Comparison of ENCODE assay signal across 1 cellular context in the genomic region with DNA sequence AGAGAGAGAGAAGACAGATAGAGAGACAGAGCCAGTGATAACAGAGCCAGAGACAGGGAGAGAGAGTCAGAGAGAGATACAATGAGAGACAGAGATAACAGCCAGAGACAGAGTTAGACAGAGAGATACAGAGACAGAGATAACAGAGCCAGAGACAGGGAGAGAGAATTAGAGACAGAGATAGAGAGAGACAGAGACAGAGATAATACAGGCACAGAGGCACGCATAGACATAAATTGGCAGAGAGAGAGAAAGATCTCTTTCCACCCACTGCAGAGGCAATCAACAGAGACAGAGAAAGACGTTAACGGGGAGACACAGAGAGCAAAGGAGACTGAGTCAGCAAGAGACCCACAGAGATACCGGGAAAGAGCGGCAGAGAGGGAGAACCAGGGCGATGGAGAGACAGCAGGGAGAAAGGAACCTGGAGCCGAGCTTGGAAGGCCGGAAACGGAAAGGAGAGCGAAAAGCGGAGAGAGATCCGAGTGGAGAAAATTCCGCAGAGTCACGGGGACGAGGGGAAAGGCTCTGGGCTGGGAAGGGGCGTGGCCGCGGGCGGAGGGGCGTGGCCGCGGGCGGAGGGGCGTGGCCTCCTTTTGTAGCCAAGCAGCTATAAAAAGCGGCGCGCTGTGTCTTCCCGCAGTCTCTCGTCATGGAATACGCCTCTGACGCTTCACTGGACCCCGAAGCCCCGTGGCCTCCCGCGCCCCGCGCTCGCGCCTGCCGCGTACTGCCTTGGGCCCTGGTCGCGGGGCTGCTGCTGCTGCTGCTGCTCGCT.
TF ChIP-seq lines count a peak whose summit lies in the region.

A gene with protein sequence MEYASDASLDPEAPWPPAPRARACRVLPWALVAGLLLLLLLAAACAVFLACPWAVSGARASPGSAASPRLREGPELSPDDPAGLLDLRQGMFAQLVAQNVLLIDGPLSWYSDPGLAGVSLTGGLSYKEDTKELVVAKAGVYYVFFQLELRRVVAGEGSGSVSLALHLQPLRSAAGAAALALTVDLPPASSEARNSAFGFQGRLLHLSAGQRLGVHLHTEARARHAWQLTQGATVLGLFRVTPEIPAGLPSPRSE (plus strand): TSS at position 642 of the 778 bp plus-strand sequence. CDS start 11 bp downstream, at position 653.

TF ChIP-seq in K562, 482 proteins besides CTCF, POLR2A, EP300 and RAD21 (continued from another document and continues in another):
- TF ChIP-seq ZNF398 (CRISPR knock-in tag; IDR thresholded peaks at IDR 0.05), result no peak
- no peak for TF ChIP-seq TAF15 (IDR thresholded peaks at IDR 0.05; ENCODE audit: low read depth, low read length)
- TF ChIP-seq NCOA1 (IDR thresholded peaks at IDR 0.05; ENCODE audit: low read depth), result peak; percentile 64
- TF ChIP-seq RBM25 (IDR thresholded peaks at IDR 0.05; ENCODE audit: low read depth, low read length, severe bottlenecking), result peak; percentile 19
- no peak for TF ChIP-seq ELF2 (CRISPR knock-in tag; IDR thresholded peaks at IDR 0.05)
- peak; percentile 87 for TF ChIP-seq CREM (IDR thresholded peaks at IDR 0.05; ENCODE audit: low read depth)
- TF ChIP-seq ZNF146 (CRISPR knock-in tag; IDR thresholded peaks at IDR 0.05; ENCODE audit: unreplicated experiment), result no peak
- peak; percentile 95 for TF ChIP-seq GTF2E2 (tag; IDR thresholded peaks at IDR 0.05)
- TF ChIP-seq NR2C1 (IDR thresholded peaks at IDR 0.05), result no peak
- no peak for TF ChIP-seq NR2C1 (tag; IDR thresholded peaks at IDR 0.05)
- TF ChIP-seq CHD2 (IDR thresholded peaks at IDR 0.05; ENCODE audit: low read depth, low read length), result no peak
- peak; percentile 89 for TF ChIP-seq ZBTB40 (IDR thresholded peaks at IDR 0.05)
- no peak for TF ChIP-seq ZBTB40 (CRISPR knock-in tag; IDR thresholded peaks at IDR 0.05)
- TF ChIP-seq ZNF644 (tag; IDR thresholded peaks at IDR 0.05; ENCODE audit: low read depth), result no peak
- TF ChIP-seq, protein P1, sequence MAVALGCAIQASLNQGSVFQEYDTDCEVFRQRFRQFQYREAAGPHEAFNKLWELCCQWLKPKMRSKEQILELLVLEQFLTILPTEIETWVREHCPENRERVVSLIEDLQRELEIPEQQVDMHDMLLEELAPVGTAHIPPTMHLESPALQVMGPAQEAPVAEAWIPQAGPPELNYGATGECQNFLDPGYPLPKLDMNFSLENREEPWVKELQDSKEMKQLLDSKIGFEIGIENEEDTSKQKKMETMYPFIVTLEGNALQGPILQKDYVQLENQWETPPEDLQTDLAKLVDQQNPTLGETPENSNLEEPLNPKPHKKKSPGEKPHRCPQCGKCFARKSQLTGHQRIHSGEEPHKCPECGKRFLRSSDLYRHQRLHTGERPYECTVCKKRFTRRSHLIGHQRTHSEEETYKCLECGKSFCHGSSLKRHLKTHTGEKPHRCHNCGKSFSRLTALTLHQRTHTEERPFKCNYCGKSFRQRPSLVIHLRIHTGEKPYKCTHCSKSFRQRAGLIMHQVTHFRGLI (CRISPR knock-in tag; IDR thresholded peaks at IDR 0.05), result no peak
- TF ChIP-seq GATAD2A (IDR thresholded peaks at IDR 0.05), result 0 out of 2 replicates have a peak, but pooled peaks have one; percentile 8
- no peak for TF ChIP-seq RNF2 (IDR thresholded peaks at IDR 0.05)
- no peak for TF ChIP-seq WHSC1 (IDR thresholded peaks at IDR 0.05; ENCODE audit: low read length)
- TF ChIP-seq U2AF1 (optimal IDR thresholded peaks at IDR 0.05; ENCODE audit: low read depth, low read length), result peak; percentile 52
- TF ChIP-seq DEAF1 (CRISPR knock-in tag; IDR thresholded peaks at IDR 0.05), result no peak
- TF ChIP-seq ZNF354B (CRISPR knock-in tag; IDR thresholded peaks at IDR 0.05), result no peak
- TF ChIP-seq GABPB1 (CRISPR knock-in tag; IDR thresholded peaks at IDR 0.05), result peak; percentile 72
- TF ChIP-seq ZFPM2 (CRISPR knock-in tag; IDR thresholded peaks at IDR 0.05), result no peak
- peak in 1 of 2 experiments; percentile 51; a peak in 2 of 4 replicates for TF ChIP-seq MNT (conservative IDR thresholded peaks at IDR 0.05)
- TF ChIP-seq MIER1 (IDR thresholded peaks at IDR 0.05; ENCODE audit: low read depth), result peak; percentile 81
- no peak for TF ChIP-seq ZNF695 (CRISPR knock-in tag; IDR thresholded peaks at IDR 0.05)
- peak; percentile 61; the same call in 1 of the 2 replicates for TF ChIP-seq HMGXB4 (CRISPR knock-in tag; IDR thresholded peaks at IDR 0.05)
- peak; percentile 95 for TF ChIP-seq ZNF316 (IDR thresholded peaks at IDR 0.05)
- TF ChIP-seq MEF2D (tag; conservative IDR thresholded peaks at IDR 0.05; ENCODE audit: low read depth), result peak; percentile 82
- no peak for TF ChIP-seq CBX2 (IDR thresholded peaks at IDR 0.05; ENCODE audit: insufficient read depth, low read length, poor library complexity, severe bottlenecking)
- no peak for TF ChIP-seq ZKSCAN8 (CRISPR knock-in tag; IDR thresholded peaks at IDR 0.05)
- TF ChIP-seq TBP (optimal IDR thresholded peaks at IDR 0.05; ENCODE audit: low read depth, low read length), result peak; percentile 98
- TF ChIP-seq LEF1 (IDR thresholded peaks at IDR 0.05), result peak; percentile 76; the same call in 1 of the 2 replicates
- TF ChIP-seq ESRRA (IDR thresholded peaks at IDR 0.05; ENCODE audit: borderline replicate concordance, low read depth), result no peak; the same call in 1 of the 2 replicates
- TF ChIP-seq KAT7 (CRISPR knock-in tag; IDR thresholded peaks at IDR 0.05; ENCODE audit: borderline replicate concordance), result no peak; the same call in 1 of the 2 replicates
- TF ChIP-seq BRD9 (IDR thresholded peaks at IDR 0.05; ENCODE audit: low read depth, partially characterized antibody), result peak; percentile 94
- no peak for TF ChIP-seq TCF7L2 (IDR thresholded peaks at IDR 0.05; ENCODE audit: low read depth, low read length)
- no peak for TF ChIP-seq SMC3 (conservative IDR thresholded peaks at IDR 0.05; ENCODE audit: insufficient read depth, low read depth, low read length)
- no peak for TF ChIP-seq ZNF780A (CRISPR knock-in tag; IDR thresholded peaks at IDR 0.05)
- TF ChIP-seq ZNF77 (CRISPR knock-in tag; IDR thresholded peaks at IDR 0.05), result no peak
